ENCODE assay signal across 8 cellular contexts in genomic region chr15:92818658-92819311, GRCh38.
DNase-seq lines count a peak whose midpoint lies in the region; ATAC-seq and TF ChIP-seq lines count a peak whose summit lies in the region.

No MANE protein-coding gene starts in this region.

- peak overlapping the region; percentile 17 for H3K4me3 ChIP-seq in Caco-2 (ENCODE audit: low read depth, low read length)

- H3K9me3 Mint-ChIP-seq in Caco-2 (ENCODE audit: unreplicated experiment) = no peaks in the 10 kb centered on the region
- no peaks in the 10 kb centered on the region for H3K9me3 Mint-ChIP-seq in MCF 10A (ENCODE audit: unreplicated experiment)
- no peaks in the 10 kb centered on the region for H3K9me3 Mint-ChIP-seq in nephron
- no peaks in the 10 kb centered on the region for H3K9me3 Mint-ChIP-seq in CD14-positive monocyte

- intact Hi-C loops in Caco-2 (cut with micrococcal nuclease; ENCODE audit: unreplicated experiment) (no loop called here), MCF 10A (cut with micrococcal nuclease) (loop anchor here (1.0 kb wide), 1 partner anchor 7 kb away; no protein-coding TSS in a partner anchor), CD14-positive monocyte (cut with micrococcal nuclease) (no loop called here)

- POLR2A ChIA-PET in Caco-2 (lab: Charles Lee) (interaction anchor here (0.5 to 2.9 kb wide), 3 partner anchors 11 to 63 kb away, joined by 3 to 48 read pairs (median 4); no protein-coding TSS in a partner anchor), MCF 10A (lab: Yijun Ruan, JAX) (interaction anchor here (0.6 to 9.3 kb wide), 19 partner anchors 9 to 1822 kb away, joined by 3 to 357 read pairs (median 13); partner anchors contain the start of gene CHD2)

- CTCF ChIA-PET in Caco-2 (lab: Charles Lee) = interaction anchor here (0.5 kb wide), 1 partner anchor 183 kb away, joined by 3 read pairs; no protein-coding TSS in a partner anchor
- CTCF ChIA-PET in MCF 10A (lab: Yijun Ruan, JAX) = interaction anchor here (0.5 to 4.7 kb wide), 8 partner anchors 9 to 99 kb away, joined by 3 to 26 read pairs (median 5); partner anchors contain the start of gene CHD2

- TF ChIP-seq CTCF in Caco-2 (IDR thresholded peaks at IDR 0.05; ENCODE audit: insufficient read depth in 1 of 2, low read depth in 1 of 2, low read length in 1 of 2, severe bottlenecking in 1 of 2, unreplicated experiment in 1 of 2) (no peak), MCF 10A (IDR thresholded peaks at IDR 0.05; ENCODE audit: unreplicated experiment) (no peak), nephron (IDR thresholded peaks at IDR 0.05; ENCODE audit: unreplicated experiment in 3 of 3) (no peak), CD14-positive monocyte (IDR thresholded peaks at IDR 0.05) (no peak)

- H3K4me1 ChIP-seq in Caco-2 = peaks cover 30% of the 10 kb centered on the region

- peak overlapping the region; percentile 83 for H3K4me3 Mint-ChIP-seq in Caco-2 (ENCODE audit: unreplicated experiment)
- peak overlapping the region; percentile 72 for H3K4me3 Mint-ChIP-seq in MCF 10A (ENCODE audit: unreplicated experiment)
- H3K4me3 Mint-ChIP-seq in nephron = peak overlapping the region; percentile 85 to 95 (median 87)
- H3K4me3 Mint-ChIP-seq in CD14-positive monocyte = no peak overlapping the region

- no peaks in the 10 kb centered on the region for H3K36me3 ChIP-seq in Caco-2 (ENCODE audit: control insufficient read depth, insufficient read depth, low read length)

- H3K9me3 ChIP-seq in Caco-2 = no peaks in the 10 kb centered on the region

- DNase-seq in Caco-2 = no peak
- DNase-seq in NCI-H187 treated with DMSO at 0.1 percent for 48 hours (lab: John Stamatoyannopoulos, UW) = peak; percentile 34
- no peak for DNase-seq in MCF 10A (ENCODE audit: unreplicated experiment)
- DNase-seq in CD14-positive monocyte (ENCODE audit: low spot score) = no peak
- DNase-seq in activated effector memory CD4-positive, alpha-beta T cell treated with anti-CD3 and anti-CD28 coated beads, Interleukin-2, amount 50 U/mL, for 16 hours = no peak

- H3K27me3 Mint-ChIP-seq in Caco-2 (ENCODE audit: insufficient read depth, unreplicated experiment) = no peaks in the 10 kb centered on the region
- no peaks in the 10 kb centered on the region for H3K27me3 Mint-ChIP-seq in MCF 10A (ENCODE audit: insufficient read depth, unreplicated experiment)
- H3K27me3 Mint-ChIP-seq in nephron (ENCODE audit: low read depth) = no peaks in the 10 kb centered on the region
- H3K27me3 Mint-ChIP-seq in CD14-positive monocyte (ENCODE audit: low read depth in 3 of 3) = peaks cover 0 to 3% (median 0%) of the 10 kb centered on the region in 3 donors

- H3K36me3 Mint-ChIP-seq in Caco-2 (ENCODE audit: insufficient read depth, unreplicated experiment) (peaks cover 15% of the 10 kb centered on the region), MCF 10A (ENCODE audit: insufficient read depth, unreplicated experiment) (peaks cover 11% of the 10 kb centered on the region), nephron (ENCODE audit: low read depth) (no peaks in the 10 kb centered on the region), CD14-positive monocyte (no peaks in the 10 kb centered on the region)

- TF ChIP-seq POLR2A in GM18505 (IDR thresholded peaks at IDR 0.05; ENCODE audit: borderline replicate concordance, extremely low read depth, insufficient read depth, insufficient read length) = no peak

- no TSS peak for BruUV-seq in Caco-2 (replicated peaks; lab: Mats Ljungman, UMichigan)
- no TSS peak for BruUV-seq in MCF 10A (replicated peaks; lab: Mats Ljungman, UMichigan)

- H3K4me1 Mint-ChIP-seq in Caco-2 (ENCODE audit: low read depth, unreplicated experiment) = peaks cover 21% of the 10 kb centered on the region
- H3K4me1 Mint-ChIP-seq in MCF 10A (ENCODE audit: insufficient read depth, unreplicated experiment) = peaks cover 25% of the 10 kb centered on the region
- H3K4me1 Mint-ChIP-seq in nephron = peaks cover 55% of the 10 kb centered on the region
- H3K4me1 Mint-ChIP-seq in CD14-positive monocyte = peaks cover 30% of the 10 kb centered on the region

- H3K27me3 ChIP-seq in Caco-2 (replicated peaks; ENCODE audit: control insufficient read depth, insufficient read depth, low read length) = no peaks in the 10 kb centered on the region

- no peak for ATAC-seq in GM19023 (IDR thresholded peaks at IDR 0.05; ENCODE audit: unreplicated experiment)
- ATAC-seq in GM18505 (IDR thresholded peaks at IDR 0.05; ENCODE audit: unreplicated experiment) = no peak

- H3K27ac Mint-ChIP-seq in Caco-2 (ENCODE audit: unreplicated experiment) (peak overlapping the region; percentile 94), MCF 10A (ENCODE audit: low read depth, unreplicated experiment) (peak overlapping the region; percentile 98), nephron (peak overlapping the region; percentile 99 to 100 (median 100)), CD14-positive monocyte (peak overlapping the region in 1 of 7 donors; percentile 98)

Comparison
In these comparisons a context has a peak if more than half of its experiments do, and no peak if none do; other contexts are left out.
1. H3K4me3 Mint-ChIP-seq: peak in Caco-2 (single experiment), MCF 10A (single experiment) and nephron (3 of 3); none in CD14-positive monocyte (0 of 2).